In the genomic region with DNA sequence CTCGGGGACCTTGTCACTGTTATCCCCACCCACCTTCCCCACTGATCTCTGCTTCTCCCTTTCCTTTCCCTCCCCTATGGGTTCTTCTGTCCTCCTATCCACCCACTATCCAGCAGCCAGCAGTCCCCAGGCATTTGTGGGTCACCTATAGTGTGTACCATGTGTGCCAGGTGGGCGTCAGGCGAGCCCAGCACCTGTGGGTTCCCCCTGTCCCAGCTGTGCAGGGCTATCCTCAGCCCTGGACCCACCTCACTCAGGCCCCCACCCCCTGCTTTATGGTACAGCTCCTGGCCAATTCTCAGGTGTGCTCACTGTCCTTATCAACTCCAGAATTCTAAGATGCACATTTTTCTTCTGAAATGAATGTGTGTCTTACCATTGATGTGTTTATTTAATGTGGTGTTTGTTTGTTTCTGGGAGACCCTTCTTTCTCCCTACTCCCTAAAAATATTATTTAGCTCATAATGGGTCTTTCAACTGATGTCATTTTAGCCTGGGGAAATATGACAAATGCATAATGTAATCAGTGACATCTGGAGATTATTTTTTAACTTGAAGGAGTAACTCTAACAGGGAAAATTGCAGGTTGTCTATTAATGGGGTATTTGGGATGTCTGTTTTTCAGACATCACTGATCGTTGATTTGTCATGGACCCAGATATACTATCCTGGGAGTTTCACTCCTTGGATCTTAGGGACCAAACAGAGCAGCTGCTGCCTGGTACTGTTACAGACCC, we compare ENCODE assay signal across 17 cellular contexts.
"Had no signal": no experiment of that assay in that cellular context is flagged by ENCODE, and none has a peak within 500 bp of the region (broad histone marks: within the 10 kb centered on the region; RNA-seq: fewer than 3 reads in every experiment).

No MANE protein-coding gene starts in this region.

- H3K4me2 ChIP-seq: hepatocyte had no signal

- H3K79me2 ChIP-seq: hepatocyte had no signal

- H3K36me3 ChIP-seq: neutrophil, spleen, tibial artery, upper lobe of left lung had no signal

- H3K27ac ChIP-seq: hepatocyte, neutrophil, spleen, tibial artery, upper lobe of left lung had no signal

- H2AFZ ChIP-seq: hepatocyte had no signal

- DNase-seq: erythroblast; foreskin melanocyte; head of caudate nucleus; left colon; mesendoderm; naive B cell; spleen; stimulated activated CD4-positive, alpha-beta T cell treated with anti-CD3 and anti-CD28 coated beads, Interleukin-15, amount 100 ng/mL, for 24 hours; stimulated activated CD4-positive, alpha-beta T cell treated with anti-CD3 and anti-CD28 coated beads, Interleukin-1b, Interleukin-23, amount 100 ng/mL, for 48 hours; stimulated activated CD4-positive, alpha-beta T cell treated with anti-CD3 and anti-CD28 coated beads, Interleukin-4, amount 100 ng/mL, for 24 hours; tibial artery had no signal

- H3K36me3 Mint-ChIP-seq: naive B cell; stimulated activated memory B cell treated with anti-CD40 and anti-IgM and Interleukin-4, amounts not matched to agents 10 μg/mL and 1 μg/mL and 100 μg/mL, for 72 hours had no signal

- H3K4me3 Mint-ChIP-seq: naive B cell; stimulated activated memory B cell treated with anti-CD40 and anti-IgM and Interleukin-4, amounts not matched to agents 10 μg/mL and 1 μg/mL and 100 μg/mL, for 72 hours; stimulated activated naive CD8-positive, alpha-beta T cell treated with anti-CD3 and anti-CD28 coated beads, Interleukin-15, Interleukin-2, amounts not matched to agents 100 ng/mL and 50 ng/mL, for 24 hours had no signal

- ATAC-seq: left colon; sciatic nerve; stimulated activated memory B cell treated with anti-CD40 and anti-IgM and Interleukin-4, amounts not matched to agents 10 μg/mL and 1 μg/mL and 100 μg/mL, for 72 hours had no signal

- H3K9me3 Mint-ChIP-seq: naive B cell; stimulated activated memory B cell treated with anti-CD40 and anti-IgM and Interleukin-4, amounts not matched to agents 10 μg/mL and 1 μg/mL and 100 μg/mL, for 72 hours; stimulated activated naive CD8-positive, alpha-beta T cell treated with anti-CD3 and anti-CD28 coated beads, Interleukin-15, Interleukin-2, amounts not matched to agents 100 ng/mL and 50 ng/mL, for 24 hours had no signal

- H3K4me1 ChIP-seq: spleen, tibial artery, upper lobe of left lung had no signal

- H3K27me3 Mint-ChIP-seq: stimulated activated naive CD8-positive, alpha-beta T cell treated with anti-CD3 and anti-CD28 coated beads, Interleukin-15, Interleukin-2, amounts not matched to agents 100 ng/mL and 50 ng/mL, for 24 hours had no signal

- H3K4me3 ChIP-seq: hepatocyte, spleen, tibial artery, upper lobe of left lung had no signal

- H3K27ac Mint-ChIP-seq: stimulated activated memory B cell treated with anti-CD40 and anti-IgM and Interleukin-4, amounts not matched to agents 10 μg/mL and 1 μg/mL and 100 μg/mL, for 72 hours; stimulated activated naive CD8-positive, alpha-beta T cell treated with anti-CD3 and anti-CD28 coated beads, Interleukin-15, Interleukin-2, amounts not matched to agents 100 ng/mL and 50 ng/mL, for 24 hours had no signal

- H3K9me3 ChIP-seq: neutrophil, spleen, tibial artery, upper lobe of left lung had no signal

- H3K27me3 ChIP-seq: hepatocyte, spleen, tibial artery, upper lobe of left lung had no signal

- H3K4me1 Mint-ChIP-seq: naive B cell; stimulated activated memory B cell treated with anti-CD40 and anti-IgM and Interleukin-4, amounts not matched to agents 10 μg/mL and 1 μg/mL and 100 μg/mL, for 72 hours had no signal
